Comparison of ENCODE assay signal across 2 cellular contexts in genomic region chr1:156601122-156601830, GRCh38.
A peak's percentile ranks its signal among the peaks of the same experiment; 100 is the strongest.
TF ChIP-seq lines count a peak whose summit lies in the region.

TSS of gene GPATCH4 (minus strand) at chr1:156601479.

TF ChIP-seq in HEK293, 187 proteins besides CTCF, POLR2A, EP300 and RAD21 (continued from another document and continues in another):
- TF ChIP-seq ZBTB49 (tag by site-specific recombination; IDR thresholded peaks at IDR 0.05; ENCODE audit: low read depth) = no peak
- no peak for TF ChIP-seq SCRT2 (tag by site-specific recombination; IDR thresholded peaks at IDR 0.05)
- TF ChIP-seq ZNF341 (tag by site-specific recombination; IDR thresholded peaks at IDR 0.05; ENCODE audit: low read depth) = peak; percentile 95
- no peak for TF ChIP-seq ZNF664 (tag by site-specific recombination; IDR thresholded peaks at IDR 0.05)
- no peak for TF ChIP-seq ZNF19 (tag by site-specific recombination; IDR thresholded peaks at IDR 0.05; ENCODE audit: low read depth)
- no peak for TF ChIP-seq PRDM1 (tag by site-specific recombination; IDR thresholded peaks at IDR 0.05)
- TF ChIP-seq GLI2 (tag by site-specific recombination; IDR thresholded peaks at IDR 0.05; ENCODE audit: borderline replicate concordance, low read depth) = no peak
- no peak for TF ChIP-seq ZNF266 (tag by site-specific recombination; IDR thresholded peaks at IDR 0.05; ENCODE audit: low read depth)
- no peak for TF ChIP-seq ZSCAN5A (tag by site-specific recombination; IDR thresholded peaks at IDR 0.05)
- 0 out of 2 replicates have a peak, but pooled peaks have one; percentile 38 for TF ChIP-seq ZBTB10 (tag by site-specific recombination; IDR thresholded peaks at IDR 0.05)
- TF ChIP-seq ZBTB48 (tag by site-specific recombination; IDR thresholded peaks at IDR 0.05) = 0 out of 2 replicates have a peak, but pooled peaks have one; percentile 30
- peak; percentile 71 for TF ChIP-seq ZEB2 (tag by site-specific recombination; IDR thresholded peaks at IDR 0.05)
- TF ChIP-seq ZNF670 (tag by site-specific recombination; IDR thresholded peaks at IDR 0.05; ENCODE audit: low read depth) = no peak
- TF ChIP-seq HOXD13 (CRISPR knock-in tag; IDR thresholded peaks at IDR 0.05; ENCODE audit: borderline replicate concordance) = no peak
- no peak for TF ChIP-seq ZNF473 (tag by site-specific recombination; IDR thresholded peaks at IDR 0.05)
- no peak for TF ChIP-seq ZNF433 (tag by site-specific recombination; IDR thresholded peaks at IDR 0.05; ENCODE audit: low read depth)
- TF ChIP-seq ZBTB8A (tag by site-specific recombination; IDR thresholded peaks at IDR 0.05) = peak; percentile 45; the same call in 1 of the 2 replicates
- TF ChIP-seq ZBTB20 (tag by site-specific recombination; IDR thresholded peaks at IDR 0.05) = peak; percentile 76; the same call in 1 of the 2 replicates
- no peak for TF ChIP-seq ZNF560 (tag by site-specific recombination; IDR thresholded peaks at IDR 0.05; ENCODE audit: borderline replicate concordance)
- TF ChIP-seq ZNF555 (tag by site-specific recombination; conservative IDR thresholded peaks at IDR 0.05) = no peak
- no peak for TF ChIP-seq SCRT1 (tag by site-specific recombination; IDR thresholded peaks at IDR 0.05; ENCODE audit: borderline replicate concordance)
- TF ChIP-seq ZIC2 (tag by site-specific recombination; IDR thresholded peaks at IDR 0.05) = no peak
- TF ChIP-seq KLF8 (tag by site-specific recombination; IDR thresholded peaks at IDR 0.05) = 0 out of 2 replicates have a peak, but pooled peaks have one; percentile 24
- no peak for TF ChIP-seq OSR2 (tag by site-specific recombination; IDR thresholded peaks at IDR 0.05)
- TF ChIP-seq ZNF416 (tag by site-specific recombination; IDR thresholded peaks at IDR 0.05) = no peak
- TF ChIP-seq WT1 (tag by site-specific recombination; IDR thresholded peaks at IDR 0.05) = no peak
- TF ChIP-seq ZNF221 (tag by site-specific recombination; IDR thresholded peaks at IDR 0.05; ENCODE audit: borderline replicate concordance) = no peak
- no peak for TF ChIP-seq ZNF677 (tag by site-specific recombination; IDR thresholded peaks at IDR 0.05)
- no peak for TF ChIP-seq ZNF157 (tag by site-specific recombination; IDR thresholded peaks at IDR 0.05)
- TF ChIP-seq ELK4 (IDR thresholded peaks at IDR 0.05; ENCODE audit: borderline replicate concordance, low read depth, low read length) = no peak

TF ChIP-seq in K562, 482 proteins besides CTCF, POLR2A, EP300 and RAD21 (continued from another document and continues in another):
- TF ChIP-seq PHF21A (IDR thresholded peaks at IDR 0.05; ENCODE audit: borderline replicate concordance, low read depth) (peak; percentile 48; the same call in 1 of the 2 replicates), MAFF (IDR thresholded peaks at IDR 0.05; ENCODE audit: low read length) (no peak), MIER1 (IDR thresholded peaks at IDR 0.05; ENCODE audit: low read depth) (no peak), ELF1 (tag; IDR thresholded peaks at IDR 0.05) (peak; percentile 97), ZBTB8A (IDR thresholded peaks at IDR 0.05; ENCODE audit: partially characterized antibody) (no peak), MNT (conservative IDR thresholded peaks at IDR 0.05) (peak; percentile 93 to 96), SRF (CRISPR knock-in tag; IDR thresholded peaks at IDR 0.05) (peak in 1 of 2 experiments; percentile 59; a peak in 1 of 4 replicates), ARNT (IDR thresholded peaks at IDR 0.05) (0 out of 4 replicates have a peak, but pooled peaks of 1 of the 2 experiments have one; percentile 33), CHD2 (IDR thresholded peaks at IDR 0.05; ENCODE audit: low read depth, low read length) (peak; percentile 23; the same call in 1 of the 2 replicates), ARID4B (CRISPR knock-in tag; IDR thresholded peaks at IDR 0.05) (peak; percentile 97), TBL1XR1 (IDR thresholded peaks at IDR 0.05; ENCODE audit: low read length in 2 of 2) (0 out of 4 replicates have a peak, but pooled peaks of 1 of the 2 experiments have one; percentile 41), SIN3B (IDR thresholded peaks at IDR 0.05; ENCODE audit: low read depth) (peak; percentile 88), UBTF (IDR thresholded peaks at IDR 0.05; ENCODE audit: borderline replicate concordance in 1 of 2, low read depth in 2 of 2, low read length in 2 of 2) (no peak), ZBTB33 (CRISPR knock-in tag; IDR thresholded peaks at IDR 0.05) (0 out of 2 replicates have a peak, but pooled peaks have one; percentile 4), YBX1 (IDR thresholded peaks at IDR 0.05) (no peak), PRDM10 (IDR thresholded peaks at IDR 0.05; ENCODE audit: partially characterized antibody) (peak; percentile 77), NONO (IDR thresholded peaks at IDR 0.05; ENCODE audit: low read depth in 2 of 2, low read length in 1 of 2) (no peak), SNIP1 (IDR thresholded peaks at IDR 0.05; ENCODE audit: low read depth) (peak; percentile 76; the same call in 1 of the 2 replicates), GMEB1 (CRISPR knock-in tag; IDR thresholded peaks at IDR 0.05) (peak; percentile 39; the same call in 1 of the 2 replicates), PHF8 (IDR thresholded peaks at IDR 0.05; ENCODE audit: borderline replicate concordance, low read length) (peak; percentile 90; the same call in 1 of the 2 replicates), GATAD2A (IDR thresholded peaks at IDR 0.05) (no peak), IRF9 (tag; IDR thresholded peaks at IDR 0.05) (no peak), NFATC3 (IDR thresholded peaks at IDR 0.05) (no peak)
